26 cellular contexts compared by ENCODE assay signal in the genomic region with DNA sequence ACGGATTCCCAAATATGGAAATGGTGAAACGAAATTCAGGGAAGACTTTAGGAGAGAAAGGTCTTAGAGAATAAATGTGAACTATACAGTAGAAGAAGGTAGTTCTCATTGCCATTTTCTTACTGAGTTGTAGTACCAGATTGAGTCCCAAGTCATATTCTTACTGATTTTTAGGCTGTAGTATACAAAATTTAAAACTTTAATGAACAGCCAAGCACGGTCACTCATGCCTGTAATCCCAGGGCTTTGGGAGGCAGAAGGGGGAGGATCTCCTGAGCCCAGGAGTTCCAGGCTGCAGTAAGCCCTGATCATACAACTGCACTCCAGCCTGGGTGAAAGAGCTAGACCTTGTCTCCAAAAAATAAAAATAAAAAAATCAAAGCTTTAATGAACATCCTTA.
"Had no signal": no experiment of that assay in that cellular context is flagged by ENCODE, and none has a peak within 500 bp of the region (broad histone marks: within the 10 kb centered on the region; RNA-seq: fewer than 3 reads in every experiment).

No MANE protein-coding gene starts in this region.

- H3K4me3 Mint-ChIP-seq: stimulated activated naive B cell treated with anti-CD40 and anti-IgM and Interleukin-4, amounts not matched to agents 10 μg/mL and 1 μg/mL and 100 μg/mL, for 72 hours; stimulated activated naive CD8-positive, alpha-beta T cell treated with anti-CD3 and anti-CD28 coated beads, Interleukin-15, amount 100 ng/mL, for 72 hours had no signal

- H3K9me3 ChIP-seq: esophagus muscularis mucosa, gastroesophageal sphincter, heart left ventricle, mucosa of descending colon, right lobe of liver, suprapubic skin, transverse colon, vagina had no signal

- H3K27ac ChIP-seq: coronary artery, esophagus muscularis mucosa, foreskin keratinocyte, gastroesophageal sphincter, heart left ventricle, hepatocyte, neural progenitor cell, parathyroid adenoma, right lobe of liver, suprapubic skin, transverse colon, vagina had no signal

- H3K9me3 Mint-ChIP-seq: mesothelial cell of epicardium; naive B cell; neural progenitor cell; stimulated activated naive B cell treated with anti-CD40 and anti-IgM and Interleukin-4, amounts not matched to agents 10 μg/mL and 1 μg/mL and 100 μg/mL, for 72 hours; stimulated activated naive CD8-positive, alpha-beta T cell treated with anti-CD3 and anti-CD28 coated beads, Interleukin-15, amount 100 ng/mL, for 72 hours had no signal

- DNase-seq: dermis blood vessel endothelial cell; effector memory CD4-positive, alpha-beta T cell; foreskin keratinocyte; heart left ventricle; kidney; mesenchymal stem cell; mucosa of descending colon; naive B cell; right lobe of liver; small intestine; stimulated activated CD4-positive, alpha-beta T cell treated with anti-CD3 and anti-CD28 coated beads, Interleukin-15, amount 100 ng/mL, for 24 hours; stimulated activated CD4-positive, alpha-beta T cell treated with anti-CD3 and anti-CD28 coated beads, Interleukin-2, amount 100 ng/mL, for 48 hours; stimulated activated naive B cell treated with anti-CD40 and anti-IgM and Interleukin-4, amounts not matched to agents 10 μg/mL and 1 μg/mL and 100 μg/mL, for 72 hours; stimulated activated naive CD8-positive, alpha-beta T cell treated with anti-CD3 and anti-CD28 coated beads, Interleukin-15, amount 100 ng/mL, for 72 hours; transverse colon had no signal

- H3K4me3 ChIP-seq: coronary artery, esophagus muscularis mucosa, gastroesophageal sphincter, heart left ventricle, hepatocyte, lung, mucosa of descending colon, neural progenitor cell, right lobe of liver, suprapubic skin, transverse colon, vagina had no signal

- H3K27ac Mint-ChIP-seq: mesothelial cell of epicardium; neural progenitor cell; progenitor cell of endocrine pancreas; stimulated activated naive B cell treated with anti-CD40 and anti-IgM and Interleukin-4, amounts not matched to agents 10 μg/mL and 1 μg/mL and 100 μg/mL, for 72 hours; stimulated activated naive CD8-positive, alpha-beta T cell treated with anti-CD3 and anti-CD28 coated beads, Interleukin-15, amount 100 ng/mL, for 72 hours had no signal

- H3K27me3 ChIP-seq: esophagus muscularis mucosa, foreskin keratinocyte, gastroesophageal sphincter, heart left ventricle, hepatocyte, neural progenitor cell, right lobe of liver, suprapubic skin, transverse colon, vagina had no signal

- H3K9ac ChIP-seq: neural progenitor cell, parathyroid adenoma had no signal

- H3K27me3 Mint-ChIP-seq: naive B cell; progenitor cell of endocrine pancreas; stimulated activated naive B cell treated with anti-CD40 and anti-IgM and Interleukin-4, amounts not matched to agents 10 μg/mL and 1 μg/mL and 100 μg/mL, for 72 hours; stimulated activated naive CD8-positive, alpha-beta T cell treated with anti-CD3 and anti-CD28 coated beads, Interleukin-15, amount 100 ng/mL, for 72 hours had no signal

- H3K4me2 ChIP-seq: neural progenitor cell had no signal

- H3K36me3 ChIP-seq: neural progenitor cell, vagina had no signal

- H2AFZ ChIP-seq: hepatocyte, neural progenitor cell, parathyroid adenoma had no signal
